ENCODE assay signal across 24 cellular contexts in genomic region chr1:89466307-89466925, GRCh38. TPM values are rescaled to one million over a fixed set of nuclear protein-coding genes. Genes with fewer than 3 reads are reported as not detected.
A peak's percentile ranks its signal among the peaks of the same experiment; 100 is the strongest.
DNase-seq lines count a peak whose midpoint lies in the region; ATAC-seq and TF ChIP-seq lines count a peak whose summit lies in the region.
"Had no signal": no experiment of that assay in that cellular context is flagged by ENCODE, and none has a peak within 500 bp of the region (broad histone marks: within the 10 kb centered on the region; RNA-seq: fewer than 3 reads in every experiment).

No MANE protein-coding gene starts in this region.

- H2AK5ac ChIP-seq in mesenchymal stem cell (ENCODE audit: low read length, severe bottlenecking), result no peak overlapping the region

- no peak overlapping the region for H3K4ac ChIP-seq in mesenchymal stem cell (ENCODE audit: low read depth in 1 of 2, low read length in 2 of 2)

- H4K20me1 ChIP-seq in mammary epithelial cell (ENCODE audit: insufficient read depth, low read length), result no peaks in the 10 kb centered on the region

- no peaks in the 10 kb centered on the region for H3K79me1 ChIP-seq in mesenchymal stem cell (replicated peaks; ENCODE audit: low read length, poor library complexity, severe bottlenecking)

- H2BK5ac ChIP-seq in mesenchymal stem cell (ENCODE audit: low read depth, low read length, poor library complexity, severe bottlenecking), result no peak overlapping the region

- H3K27me3 ChIP-seq in mammary epithelial cell (ENCODE audit: insufficient read depth, low read length) (no peaks in the 10 kb centered on the region), breast epithelium (no peaks in the 10 kb centered on the region), A673 (replicated peaks; ENCODE audit: insufficient read depth, low read depth, low read length, poor library complexity) (no peaks in the 10 kb centered on the region), mesenchymal stem cell (ENCODE audit: control insufficient read depth in 1 of 2, insufficient read depth in 1 of 2, low read length in 2 of 2) (peaks cover 0 to 7% of the 10 kb centered on the region in 2 experiments)
- H3K27me3 ChIP-seq: body of pancreas, colonic mucosa had no signal

- H3K14ac ChIP-seq in mesenchymal stem cell (ENCODE audit: low read length in 2 of 2), result no peak overlapping the region

- dilution Hi-C loops in mammary epithelial cell (cut with HindIII; ENCODE audit: low sequenced_read_pairs), result no loop called here

- H3K18ac ChIP-seq in mesenchymal stem cell (ENCODE audit: low read depth in 1 of 2, low read length in 2 of 2), result no peak overlapping the region

- POLR2A ChIA-PET in A673 (lab: Charles Lee; ENCODE audit: low non-redundant PET), result interaction anchor here (0.5 kb wide), 1 partner anchor 429 kb away, joined by 3 read pairs; no protein-coding TSS in a partner anchor

- H3K79me2 ChIP-seq in mammary epithelial cell (ENCODE audit: insufficient read depth, low read length), result no peaks in the 10 kb centered on the region

- no peak overlapping the region for H2BK120ac ChIP-seq in mesenchymal stem cell (ENCODE audit: low read depth, low read length)

- DNase-seq in mammary epithelial cell, result peak; percentile 84
- DNase-seq in breast epithelium (ENCODE audit: low spot score in 2 of 2), result no peak
- DNase-seq in SKM-1 (lab: John Stamatoyannopoulos, UW; ENCODE audit: unreplicated experiment), result peak; percentile 49
- peak; percentile 46 for DNase-seq in epithelial cell of prostate (ENCODE audit: low read depth, low spot score)
- DNase-seq in A673 (ENCODE audit: low spot score), result no peak
- DNase-seq in mesenchymal stem cell, result no peak
- DNase-seq: activated CD4-positive, CD25-positive, alpha-beta regulatory T cell treated with anti-CD3 and anti-CD28 coated beads, Interleukin-2, amount 50 U/mL, for 72 hours; activated naive CD8-positive, alpha-beta T cell treated with anti-CD3 and anti-CD28 coated beads, Interleukin-2, amount 10 ng/mL, durations not matched to agents 7 days and 5 days; body of pancreas; colonic mucosa; DMS 273 treated with DMSO at 0.1 percent for 48 hours; foreskin melanocyte; HFFc6; kidney glomerular epithelial cell; NCI-H2029; NCI-H446; NK-92 treated with Interleukin-12 subunit alpha and Interleukin-12 subunit beta, amount 100 ng/mL, for 24 hours; small intestine; stimulated activated CD4-positive, alpha-beta T cell treated with anti-CD3 and anti-CD28 coated beads, Interleukin-2, amount 100 ng/mL, for 48 hours; stimulated activated naive CD8-positive, alpha-beta T cell treated with anti-CD3 and anti-CD28 coated beads, Interleukin-15, amount 100 ng/mL, for 72 hours had no signal

- 40% methylated on average over 6 of the region's 6 CpGs for WGBS in mammary epithelial cell (ENCODE audit: low coverage, missing lambda C conversion rate)
- 100% methylated on average over 4 of the region's 6 CpGs for WGBS in mesenchymal stem cell

- H4K8ac ChIP-seq in mesenchymal stem cell (ENCODE audit: low read length), result no peak overlapping the region

- H2BK12ac ChIP-seq in mesenchymal stem cell (ENCODE audit: low read length in 2 of 2), result no peak overlapping the region

- H3K27ac ChIP-seq in mammary epithelial cell (ENCODE audit: insufficient read depth, low read depth, low read length) (peak overlapping the region; percentile 41), breast epithelium (no peak overlapping the region), epithelial cell of prostate (peak overlapping the region; percentile 39), A673 (ENCODE audit: low read depth, low read length, poor library complexity, severe bottlenecking) (no peak overlapping the region), mesenchymal stem cell (ENCODE audit: low read length, poor library complexity, severe bottlenecking) (no peak overlapping the region)
- H3K27ac ChIP-seq: body of pancreas, C4-2B, colonic mucosa had no signal

- in situ Hi-C loops in mammary epithelial cell (cut with MboI; ENCODE audit: low sequenced_read_pairs in 2 of 2), result loop anchor here in 1 of 2 donors (25.0 kb wide), 1 partner anchor 379 kb away; no protein-coding TSS in a partner anchor

- H2AFZ ChIP-seq in mammary epithelial cell (ENCODE audit: low read depth, low read length) (no peak overlapping the region), mesenchymal stem cell (ENCODE audit: low read depth, low read length) (no peak overlapping the region)

- BruUV-seq in mammary epithelial cell (replicated peaks; lab: Mats Ljungman, UMichigan), result no TSS peak
- no TSS peak for BruUV-seq in A673 (replicated peaks; lab: Mats Ljungman, UMichigan)

- intact Hi-C loops in mammary epithelial cell (cut with micrococcal nuclease) (no loop called here), breast epithelium (cut with DNase I; ENCODE audit: low total_unique reads) (no loop called here), A673 (cut with micrococcal nuclease; ENCODE audit: unreplicated experiment) (no loop called here)

- no peak overlapping the region for H2BK15ac ChIP-seq in mesenchymal stem cell (ENCODE audit: low read depth, poor library complexity, severe bottlenecking)

- H3K9me3 ChIP-seq in mammary epithelial cell (replicated peaks; ENCODE audit: insufficient read depth, low read length) (no peaks in the 10 kb centered on the region), breast epithelium (no peaks in the 10 kb centered on the region), A673 (ENCODE audit: low read depth, low read length, poor library complexity, severe bottlenecking) (no peaks in the 10 kb centered on the region), mesenchymal stem cell (ENCODE audit: control insufficient read depth, low read length) (no peaks in the 10 kb centered on the region)
- H3K9me3 ChIP-seq: body of pancreas, colonic mucosa had no signal

- H3K9ac ChIP-seq in mammary epithelial cell (ENCODE audit: insufficient read depth, low read length), result no peak overlapping the region
- H3K9ac ChIP-seq in mesenchymal stem cell (ENCODE audit: low read length), result no peak overlapping the region

- H3K23ac ChIP-seq in mesenchymal stem cell (ENCODE audit: low read length in 2 of 2), result no peak overlapping the region

- ATAC-seq in GM21737 (IDR thresholded peaks at IDR 0.05; ENCODE audit: unreplicated experiment) (no peak), GM18870 (IDR thresholded peaks at IDR 0.05; ENCODE audit: unreplicated experiment) (no peak)
- ATAC-seq: body of pancreas; Right ventricle myocardium inferior; stimulated activated naive CD8-positive, alpha-beta T cell treated with anti-CD3 and anti-CD28 coated beads, Interleukin-15, amount 100 ng/mL, for 72 hours had no signal

- H3K4me1 ChIP-seq in mammary epithelial cell (ENCODE audit: insufficient read depth, low read length) (peaks cover 30% of the 10 kb centered on the region), breast epithelium (no peaks in the 10 kb centered on the region), A673 (ENCODE audit: insufficient read depth, low read length, poor library complexity, severe bottlenecking) (no peaks in the 10 kb centered on the region), mesenchymal stem cell (ENCODE audit: control insufficient read depth, insufficient read depth, low read depth, low read length) (no peaks in the 10 kb centered on the region)
- H3K4me1 ChIP-seq: body of pancreas, colonic mucosa had no signal

- no peak overlapping the region for H4K91ac ChIP-seq in mesenchymal stem cell (ENCODE audit: low read length)

- no peaks in the 10 kb centered on the region for H3K36me3 ChIP-seq in mammary epithelial cell (ENCODE audit: insufficient read depth, low read length)
- no peaks in the 10 kb centered on the region for H3K36me3 ChIP-seq in breast epithelium
- H3K36me3 ChIP-seq in A673 (ENCODE audit: insufficient read depth, low read length, poor library complexity, severe bottlenecking), result no peaks in the 10 kb centered on the region
- H3K36me3 ChIP-seq in mesenchymal stem cell (ENCODE audit: control insufficient read depth in 1 of 2, insufficient read depth in 2 of 2, low read depth in 1 of 2, low read length in 2 of 2), result no peaks in the 10 kb centered on the region
- H3K36me3 ChIP-seq: colonic mucosa had no signal

- CTCF ChIA-PET in mammary epithelial cell (lab: Charles Lee; ENCODE audit: low non-redundant PET), result interaction anchor here (0.6 kb wide), 1 partner anchor 8 kb away, joined by 3 read pairs; no protein-coding TSS in a partner anchor
- CTCF ChIA-PET in A673 (lab: Charles Lee), result no interaction called here

- TF ChIP-seq CTCF in mammary epithelial cell (conservative IDR thresholded peaks at IDR 0.05 in 1 of 2, IDR thresholded peaks at IDR 0.05 in 1 of 2; ENCODE audit: extremely low read depth in 1 of 2, insufficient read depth in 1 of 2, low read depth in 1 of 2, low read length in 2 of 2) (no peak), breast epithelium (IDR thresholded peaks at IDR 0.05) (no peak), A673 (conservative IDR thresholded peaks at IDR 0.05; ENCODE audit: low read depth, low read length) (no peak)

- no peak for TF ChIP-seq POLR2A in breast epithelium (IDR thresholded peaks at IDR 0.05)

- H3K4me2 ChIP-seq in mammary epithelial cell (ENCODE audit: insufficient read depth, low read depth, low read length), result peak overlapping the region; percentile 53
- no peak overlapping the region for H3K4me2 ChIP-seq in mesenchymal stem cell (ENCODE audit: low read length, poor library complexity, severe bottlenecking)

- no peak overlapping the region for H3K4me3 ChIP-seq in mammary epithelial cell (replicated peaks in 1 of 3; ENCODE audit: insufficient read depth in 1 of 3, low read depth in 2 of 3, low read length in 3 of 3)
- H3K4me3 ChIP-seq in breast epithelium, result no peak overlapping the region
- H3K4me3 ChIP-seq in A673 (ENCODE audit: low read depth, low read length, poor library complexity, severe bottlenecking), result no peak overlapping the region
- no peak overlapping the region for H3K4me3 ChIP-seq in mesenchymal stem cell (ENCODE audit: insufficient read depth in 1 of 2, low read depth in 1 of 2, low read length in 2 of 2)
- H3K4me3 ChIP-seq: body of pancreas, colonic mucosa had no signal

RNA-seq across cellular contexts. Expression of gene LRRC8B, which starts 58.2 kb away (rescaled TPM):
- 1 to 10 TPM; 3.8 to 5.2 TPM for total RNA-seq in mammary epithelial cell
- 1.7 TPM for polyA plus RNA-seq in mammary epithelial cell
- 0.78 TPM for polyA minus RNA-seq in mammary epithelial cell
- total RNA-seq in breast epithelium, result 10 to 100 TPM; 11.5 to 25.3 (median 12.3) TPM
- total RNA-seq in A673 (2021), result 18.9 and 20.0 TPM in 2 replicates
- polyA plus RNA-seq in mesenchymal stem cell (2013, experiment 1 of 2), result 2.2 TPM
- polyA plus RNA-seq in mesenchymal stem cell (2013, experiment 2 of 2), result 2.2 TPM

Comparison
In these comparisons a context has a peak if more than half of its experiments do, and no peak if none do; other contexts are left out.
1. DNase-seq: peak in mammary epithelial cell (single experiment), SKM-1 (single experiment) and epithelial cell of prostate (single experiment); none in breast epithelium (0 of 2), A673 (single experiment) and mesenchymal stem cell (single experiment).
2. H3K27ac ChIP-seq: peak in mammary epithelial cell (single experiment) and epithelial cell of prostate (single experiment); none in breast epithelium (0 of 2), A673 (single experiment) and mesenchymal stem cell (single experiment).